ENCODE assay signal across 1 cellular context in genomic region chr10:70853031-70853430, GRCh38.
TF ChIP-seq lines count a peak whose summit lies in the region.

No MANE protein-coding gene starts in this region.

TF ChIP-seq in HepG2, 621 proteins besides CTCF, POLR2A, EP300 and RAD21:
- TF ChIP-seq FOXP1 (IDR thresholded peaks at IDR 0.05) (no peak), FOXP1 (CRISPR knock-in tag; IDR thresholded peaks at IDR 0.05) (no peak), ZMAT3 (CRISPR knock-in tag; conservative IDR thresholded peaks at IDR 0.05) (no peak), CEBPZ (IDR thresholded peaks at IDR 0.05; ENCODE audit: low read length) (no peak), ZNF773 (CRISPR knock-in tag; IDR thresholded peaks at IDR 0.05; ENCODE audit: borderline replicate concordance) (no peak), DZIP1 (CRISPR knock-in tag; IDR thresholded peaks at IDR 0.05) (no peak)
